19 cellular contexts compared by ENCODE assay signal in genomic region chr11:120810251-120810650, GRCh38.
"Had no signal": no experiment of that assay in that cellular context is flagged by ENCODE, and none has a peak within 500 bp of the region (broad histone marks: within the 10 kb centered on the region; RNA-seq: fewer than 3 reads in every experiment).

No MANE protein-coding gene starts in this region.

- H3K27me3 ChIP-seq: body of pancreas, right atrium auricular region, tibial nerve, vagina had no signal

- ATAC-seq: activated CD8-positive, alpha-beta memory T cell treated with anti-CD3 and anti-CD28 coated beads, Interleukin-2, amount 10 ng/mL, durations not matched to agents 7 days and 5 days; body of pancreas; effector memory CD8-positive, alpha-beta T cell; natural killer cell treated with Interleukin-12 subunit alpha and Interleukin-12 subunit beta and Interleukin-15 and Interleukin-18, amount 100 ng/mL, for 72 hours had no signal

- H3K36me3 ChIP-seq: right atrium auricular region, tibial nerve, vagina had no signal

- H3K27ac ChIP-seq: body of pancreas, right atrium auricular region, tibial nerve, vagina had no signal

- H3K9me3 ChIP-seq: body of pancreas, right atrium auricular region, tibial nerve, vagina had no signal

- FAIRE-seq: small intestine had no signal

- H3K4me1 ChIP-seq: body of pancreas, right atrium auricular region, tibial nerve had no signal

- DNase-seq: activated CD4-positive, alpha-beta T cell treated with anti-CD3 and anti-CD28 coated beads, Interleukin-2, amount 50 U/mL, for 48 hours; activated CD4-positive, CD25-positive, alpha-beta regulatory T cell treated with anti-CD3 and anti-CD28 coated beads, Interleukin-2, amount 50 U/mL, for 72 hours; activated CD8-positive, alpha-beta memory T cell treated with anti-CD3 and anti-CD28 coated beads, Interleukin-2, amount 10 ng/mL, durations not matched to agents 7 days and 5 days; activated effector memory CD4-positive, alpha-beta T cell treated with Interleukin-2 at 50 U/mL for 16 hours; activated naive CD4-positive, alpha-beta T cell treated with anti-CD3 and anti-CD28 coated beads, Interleukin-2, amount 50 U/mL, for 16 hours; activated T-cell treated with anti-CD3 and anti-CD28 coated beads, Interleukin-2, amount 50 U/mL, for 1 hour; body of pancreas; dermis blood vessel endothelial cell; effector memory CD8-positive, alpha-beta T cell; hypothalamus; nucleus accumbens; small intestine; stimulated activated CD4-positive, alpha-beta T cell treated with anti-CD3 and anti-CD28 coated beads, Interleukin-4, amount 100 ng/mL, for 24 hours; stimulated activated naive CD4-positive, alpha-beta T cell; T-helper 9 cell had no signal

- H3K4me3 ChIP-seq: body of pancreas, right atrium auricular region, tibial nerve, vagina had no signal
